In genomic region chr4:67054901-67055300, GRCh38 we compare ENCODE assay signal across 15 cellular contexts.
DNase-seq lines count a peak whose midpoint lies in the region; ATAC-seq, FAIRE-seq and TF ChIP-seq lines count a peak whose summit lies in the region.
"Had no signal": no experiment of that assay in that cellular context is flagged by ENCODE, and none has a peak within 500 bp of the region (broad histone marks: within the 10 kb centered on the region; RNA-seq: fewer than 3 reads in every experiment).

No MANE protein-coding gene starts in this region.

- intact Hi-C loops in colonic mucosa (cut with DNase I) (no loop called here), prostate gland (cut with DNase I) (no loop called here)

- H3K27me3 ChIP-seq in colonic mucosa = no peaks in the 10 kb centered on the region
- no peaks in the 10 kb centered on the region for H3K27me3 ChIP-seq in prostate gland (replicated peaks; ENCODE audit: insufficient read depth)
- H3K27me3 ChIP-seq: BLaER1 treated with 17β-estradiol and CSF1 and Interleukin-3, amounts not matched to agents 10 nM and 100 nM had no signal

- H3K4me3 ChIP-seq in astrocyte of the cerebellum (ENCODE audit: low read depth, low read length) (no peak overlapping the region), colonic mucosa (no peak overlapping the region), prostate gland (no peak overlapping the region)
- H3K4me3 ChIP-seq: BLaER1 treated with 17β-estradiol and CSF1 and Interleukin-3, amounts not matched to agents 10 nM and 100 nM; GM12878; GM23248 had no signal

- ATAC-seq in HG03196 (IDR thresholded peaks at IDR 0.05; ENCODE audit: unreplicated experiment) = no peak
- ATAC-seq: GM12878, HCT116 had no signal

- H3K27ac ChIP-seq in colonic mucosa (no peak overlapping the region), prostate gland (no peak overlapping the region)
- H3K27ac ChIP-seq: BLaER1 treated with 17β-estradiol and CSF1 and Interleukin-3, amounts not matched to agents 10 nM and 100 nM; GM23248 had no signal

- H3K4me1 ChIP-seq in colonic mucosa (no peaks in the 10 kb centered on the region), prostate gland (replicated peaks) (no peaks in the 10 kb centered on the region)

- in situ Hi-C loops in astrocyte of the cerebellum (cut with HindIII; ENCODE audit: low sequenced_read_pairs) = no loop called here

- TF ChIP-seq CTCF in astrocyte of the cerebellum (IDR thresholded peaks at IDR 0.05; ENCODE audit: low read depth, low read length, missing control alignments) (no peak), colonic mucosa (IDR thresholded peaks at IDR 0.05) (no peak), prostate gland (IDR thresholded peaks at IDR 0.05) (no peak)

- peak; percentile 40 for DNase-seq in M059J (ENCODE audit: low read depth)
- peak; percentile 23 for DNase-seq in astrocyte of the cerebellum (ENCODE audit: low read depth)
- DNase-seq in colonic mucosa = no peak
- DNase-seq in prostate gland (ENCODE audit: low spot score) = no peak
- DNase-seq: CD4-positive, CD25-positive, alpha-beta regulatory T cell; DMS53; GM23248; IMR-90 had no signal

- H3K9me3 ChIP-seq in colonic mucosa (no peaks in the 10 kb centered on the region), prostate gland (no peaks in the 10 kb centered on the region)
- H3K9me3 ChIP-seq: BLaER1 treated with 17β-estradiol and CSF1 and Interleukin-3, amounts not matched to agents 10 nM and 100 nM had no signal

- peak; percentile 69 for FAIRE-seq in islet of Langerhans (lab: Jason Lieb, UNC)
- FAIRE-seq: GM12878, GM18507, H54 had no signal

- no peak overlapping the region for H3K9ac ChIP-seq in colonic mucosa (ENCODE audit: low read depth in 2 of 2, low read length in 2 of 2)
- H3K9ac ChIP-seq: BLaER1 treated with 17β-estradiol and CSF1 and Interleukin-3, amounts not matched to agents 10 nM and 100 nM; GM23248 had no signal

- no peak for TF ChIP-seq POLR2A in prostate gland (IDR thresholded peaks at IDR 0.05)

- no peaks in the 10 kb centered on the region for H3K36me3 ChIP-seq in colonic mucosa
- no peaks in the 10 kb centered on the region for H3K36me3 ChIP-seq in prostate gland
- H3K36me3 ChIP-seq: BLaER1 treated with 17β-estradiol and CSF1 and Interleukin-3, amounts not matched to agents 10 nM and 100 nM had no signal

Comparison
In these comparisons a context has a peak if more than half of its experiments do, and no peak if none do; other contexts are left out.
1. DNase-seq: peak in M059J (single experiment) and astrocyte of the cerebellum (single experiment); none in colonic mucosa (single experiment) and prostate gland (single experiment).